Comparison of ENCODE assay signal across 22 cellular contexts in genomic region chr7:29412912-29413311, GRCh38.
"Had no signal": no experiment of that assay in that cellular context is flagged by ENCODE, and none has a peak within 500 bp of the region (broad histone marks: within the 10 kb centered on the region; RNA-seq: fewer than 3 reads in every experiment).

No MANE protein-coding gene starts in this region.

- H3K27ac ChIP-seq: ovary, sigmoid colon, upper lobe of right lung had no signal

- H3K4me3 ChIP-seq: ovary, sigmoid colon, upper lobe of right lung had no signal

- ATAC-seq: activated T-cell treated with anti-CD3 and anti-CD28 coated beads, Interleukin-2, amount 50 U/mL, for 72 hours; naive thymus-derived CD8-positive, alpha-beta T cell; upper lobe of right lung had no signal

- H3K4me1 ChIP-seq: sigmoid colon, upper lobe of right lung had no signal

- H3K27me3 ChIP-seq: ovary, sigmoid colon, upper lobe of right lung had no signal

- DNase-seq: activated CD4-positive, alpha-beta T cell treated with anti-CD3 and anti-CD28 coated beads, Interleukin-2, amount 50 U/mL, for 1 hour; activated CD8-positive, alpha-beta memory T cell treated with anti-CD3 and anti-CD28 coated beads for 24 hours; activated effector memory CD4-positive, alpha-beta T cell treated with anti-CD3 and anti-CD28 coated beads, Interleukin-2, amount 50 U/mL, for 16 hours; activated naive CD4-positive, alpha-beta T cell treated with anti-CD3 and anti-CD28 coated beads, Interleukin-2, amount 50 U/mL, for 16 hours; activated T-cell treated with anti-CD3 and anti-CD28 coated beads, Interleukin-2, amount 50 U/mL, for 72 hours; cerebellar nuclear complex; cortex of kidney; head of caudate nucleus; left ventricle myocardium superior; mesenchymal stem cell; naive thymus-derived CD8-positive, alpha-beta T cell; sigmoid colon; stimulated activated CD4-positive, alpha-beta T cell treated with anti-CD3 and anti-CD28 coated beads, Interleukin-12 subunit alpha, Interleukin-12 subunit beta, amount 100 ng/mL, for 4 hours; stimulated activated CD4-positive, alpha-beta T cell treated with anti-CD3 and anti-CD28 coated beads, Interleukin-1b, Interleukin-23, amount 100 ng/mL, for 48 hours; stimulated activated CD8-positive, alpha-beta memory T cell treated with anti-CD3 and anti-CD28 coated beads, Interleukin-4, amount 100 ng/mL, for 48 hours; stimulated activated naive CD4-positive, alpha-beta T cell; upper lobe of right lung had no signal

- FAIRE-seq: astrocyte, bronchial epithelial cell, endometrium, frontal cortex had no signal

- H3K9me3 ChIP-seq: ovary, sigmoid colon, upper lobe of right lung had no signal

- H3K36me3 ChIP-seq: ovary, sigmoid colon, upper lobe of right lung had no signal
